ENCODE assay signal across 25 cellular contexts in the genomic region with DNA sequence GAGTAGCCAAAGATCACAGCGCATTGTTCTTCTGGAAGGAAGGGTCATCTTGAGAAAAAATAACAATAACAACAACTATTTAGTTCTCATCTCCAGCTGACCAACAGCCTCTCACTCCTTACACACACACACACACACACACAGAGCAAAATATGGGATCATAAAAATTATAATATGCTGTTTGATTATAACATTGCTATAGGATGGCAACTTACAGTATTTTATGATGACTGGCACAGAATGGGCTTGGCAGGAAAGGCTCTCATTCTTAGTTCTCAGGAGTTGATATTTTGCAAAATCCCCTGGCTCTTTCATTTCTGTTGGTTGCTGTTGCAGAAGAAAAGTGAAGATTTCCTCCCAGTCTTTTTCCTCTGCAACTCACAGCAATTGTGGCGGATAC.
"Had no signal": no experiment of that assay in that cellular context is flagged by ENCODE, and none has a peak within 500 bp of the region (broad histone marks: within the 10 kb centered on the region; RNA-seq: fewer than 3 reads in every experiment).

No MANE protein-coding gene starts in this region.

- H3K4me1 ChIP-seq: gastrocnemius medialis, suprapubic skin, tibial nerve had no signal

- H3K27me3 Mint-ChIP-seq: activated CD8-positive, alpha-beta T cell treated with anti-CD3 and anti-CD28 coated beads for 36 hours; activated naive CD4-positive, alpha-beta T cell treated with anti-CD3 and anti-CD28 coated beads, Interleukin-2, amount 50 U/mL, for 24 hours; activated naive CD8-positive, alpha-beta T cell treated with anti-CD3 and anti-CD28 coated beads, Interleukin-2, amount 50 U/mL, for 24 hours had no signal

- H3K9me3 ChIP-seq: gastrocnemius medialis, suprapubic skin, tibial nerve had no signal

- H3K4me1 Mint-ChIP-seq: immature natural killer cell, natural killer cell had no signal

- H3K27me3 ChIP-seq: gastrocnemius medialis, suprapubic skin, tibial nerve had no signal

- H3K27ac ChIP-seq: gastrocnemius medialis, suprapubic skin, tibial nerve, WERI-Rb-1 had no signal

- H3K36me3 ChIP-seq: gastrocnemius medialis, suprapubic skin, tibial nerve, WERI-Rb-1 had no signal

- DNase-seq: activated CD4-positive, alpha-beta T cell treated with anti-CD3 and anti-CD28 coated beads, Interleukin-2, amount 50 U/mL, for 1 hour; activated CD4-positive, CD25-positive, alpha-beta regulatory T cell treated with anti-CD3 and anti-CD28 coated beads, Interleukin-2, amount 50 U/mL, for 72 hours; activated CD8-positive, alpha-beta T cell treated with anti-CD3 and anti-CD28 coated beads for 36 hours; activated naive CD8-positive, alpha-beta T cell treated with anti-CD3 and anti-CD28 coated beads, Interleukin-2, amount 50 U/mL, for 24 hours; activated T-cell treated with anti-CD3 and anti-CD28 coated beads, Interleukin-2, amount 50 U/mL, for 4 hours; amygdala; caudate nucleus; effector CD8-positive, alpha-beta T cell; erythroblast; gastrocnemius medialis; hippocampal formation; immature natural killer cell; kidney; natural killer cell; right cardiac atrium; stimulated activated CD4-positive, alpha-beta T cell treated with anti-CD3 and anti-CD28 coated beads, Interleukin-15, amount 100 ng/mL, for 24 hours; stimulated activated naive CD4-positive, alpha-beta T cell; SW 1271; T-helper 9 cell; WERI-Rb-1 had no signal

- H3K4me3 Mint-ChIP-seq: activated CD8-positive, alpha-beta T cell treated with anti-CD3 and anti-CD28 coated beads for 36 hours; activated naive CD4-positive, alpha-beta T cell treated with anti-CD3 and anti-CD28 coated beads, Interleukin-2, amount 50 U/mL, for 24 hours; activated naive CD8-positive, alpha-beta T cell treated with anti-CD3 and anti-CD28 coated beads, Interleukin-2, amount 50 U/mL, for 24 hours; activated T-cell treated with anti-CD3 and anti-CD28 coated beads, Interleukin-2, amount 50 U/mL, for 4 hours; immature natural killer cell; natural killer cell; T-helper 1 cell treated with Interleukin-12 subunit alpha and Interleukin-12 subunit beta and Interleukin-4 antibody, amounts not matched to agents 30 μg/mL and 1 μg/mL, for 36 hours had no signal

- H3K9me3 Mint-ChIP-seq: activated CD8-positive, alpha-beta T cell treated with anti-CD3 and anti-CD28 coated beads for 36 hours; activated naive CD4-positive, alpha-beta T cell treated with anti-CD3 and anti-CD28 coated beads, Interleukin-2, amount 50 U/mL, for 24 hours; activated naive CD8-positive, alpha-beta T cell treated with anti-CD3 and anti-CD28 coated beads, Interleukin-2, amount 50 U/mL, for 24 hours; activated T-cell treated with anti-CD3 and anti-CD28 coated beads, Interleukin-2, amount 50 U/mL, for 4 hours; activated T-helper 2 cell treated with anti-CD3 and anti-CD28 coated beads, Interferon-gamma antibody, Interleukin-2, Interleukin-4, amounts not matched to agents 10 μg/mL and 5 μg/mL and 100 μg/mL, durations not matched to agents 14 hours and 24 hours and 36 hours; immature natural killer cell; natural killer cell; T-helper 1 cell treated with Interleukin-12 subunit alpha and Interleukin-12 subunit beta and Interleukin-4 antibody, amounts not matched to agents 30 μg/mL and 1 μg/mL, for 36 hours had no signal

- H3K4me3 ChIP-seq: gastrocnemius medialis, suprapubic skin, tibial nerve had no signal

- H3K27ac Mint-ChIP-seq: activated CD8-positive, alpha-beta T cell treated with anti-CD3 and anti-CD28 coated beads for 36 hours; activated naive CD4-positive, alpha-beta T cell treated with anti-CD3 and anti-CD28 coated beads, Interleukin-2, amount 50 U/mL, for 24 hours; activated naive CD8-positive, alpha-beta T cell treated with anti-CD3 and anti-CD28 coated beads, Interleukin-2, amount 50 U/mL, for 24 hours; activated T-helper 2 cell treated with anti-CD3 and anti-CD28 coated beads, Interferon-gamma antibody, Interleukin-2, Interleukin-4, amounts not matched to agents 10 μg/mL and 5 μg/mL and 100 μg/mL, durations not matched to agents 14 hours and 24 hours and 36 hours; immature natural killer cell; natural killer cell; T-helper 1 cell treated with Interleukin-12 subunit alpha and Interleukin-12 subunit beta and Interleukin-4 antibody, amounts not matched to agents 30 μg/mL and 1 μg/mL, for 36 hours had no signal
